ENCODE assay signal across 8 cellular contexts in genomic region chr5:180069589-180070247, GRCh38. TPM values are rescaled to one million over a fixed set of nuclear protein-coding genes. Genes with fewer than 3 reads are reported as not detected.
DNase-seq lines count a peak whose midpoint lies in the region; ATAC-seq, FAIRE-seq and TF ChIP-seq lines count a peak whose summit lies in the region.

No MANE protein-coding gene starts in this region.

- H3K79me2 ChIP-seq in astrocyte (ENCODE audit: insufficient read depth, low read length): peaks cover 60% of the 10 kb centered on the region

- TF ChIP-seq CTCF in A549 (IDR thresholded peaks at IDR 0.05) (no peak), astrocyte (IDR thresholded peaks at IDR 0.05; ENCODE audit: insufficient read depth, low read depth, low read length) (no peak), stomach (IDR thresholded peaks at IDR 0.05) (no peak)

- H3K36me3 Mint-ChIP-seq in astrocyte (ENCODE audit: low read depth, unreplicated experiment): peaks cover 5% of the 10 kb centered on the region

- peak overlapping the region; percentile 97 for H3K4me3 Mint-ChIP-seq in astrocyte (ENCODE audit: unreplicated experiment)

- H2AFZ ChIP-seq in astrocyte (ENCODE audit: low read depth, low read length): peak overlapping the region; percentile 16

- H3K9me3 ChIP-seq in A549 (peaks cover 10% of the 10 kb centered on the region), HUES64 (ENCODE audit: insufficient read depth, low read depth, low read length) (peaks cover 9% of the 10 kb centered on the region), astrocyte (ENCODE audit: insufficient read depth, low read depth, low read length) (peaks cover 5% of the 10 kb centered on the region), stomach (no peaks in the 10 kb centered on the region)

- DNase-seq in A549 (ENCODE audit: low read depth in 1 of 2, low spot score in 1 of 2) (no peak), astrocyte (ENCODE audit: low read depth) (peak; percentile 12), left kidney (ENCODE audit: low read depth, low spot score) (peak; percentile 39), stomach (peak; percentile 56), HPDE6-E6E7 (ENCODE audit: extremely low spot score) (no peak), NCI-H1417 treated with DMSO at 0.1 percent for 48 hours (lab: John Stamatoyannopoulos, UW) (no peak)

- peaks cover 22% of the 10 kb centered on the region for H3K4me1 ChIP-seq in A549
- H3K4me1 ChIP-seq in HUES64 (ENCODE audit: insufficient read depth, low read length): peaks cover 34% of the 10 kb centered on the region
- peaks cover 11% of the 10 kb centered on the region for H3K4me1 ChIP-seq in astrocyte (ENCODE audit: insufficient read depth, low read length)
- H3K4me1 ChIP-seq in stomach: peaks cover 10 to 47% (median 34%) of the 10 kb centered on the region in 4 donors

- H3K27me3 ChIP-seq in HUES64 (ENCODE audit: insufficient read depth, low read length) (peaks cover 18% of the 10 kb centered on the region), astrocyte (ENCODE audit: insufficient read depth, low read length) (no peaks in the 10 kb centered on the region), stomach (no peaks in the 10 kb centered on the region)

- CTCF ChIA-PET in A549 (lab: Yijun Ruan, JAX): interaction anchor here (1.6 kb wide), 1 partner anchor 10 kb away, joined by 3 read pairs; no protein-coding TSS in a partner anchor

- peak overlapping the region; percentile 60 for H3K27ac Mint-ChIP-seq in astrocyte (ENCODE audit: unreplicated experiment)

- H3K27me3 Mint-ChIP-seq in astrocyte (ENCODE audit: low read depth, unreplicated experiment): peaks cover 2% of the 10 kb centered on the region

- H3K4me1 Mint-ChIP-seq in astrocyte (ENCODE audit: low read depth, unreplicated experiment): peaks cover 22% of the 10 kb centered on the region

- H3K9ac ChIP-seq in HUES64 (ENCODE audit: low read depth, low read length) (peak overlapping the region; percentile 91; the same call in 1 of the 2 replicates), astrocyte (ENCODE audit: low read length) (peak overlapping the region; percentile 90)

- H3K27ac ChIP-seq in A549: no peak overlapping the region; a peak in 1 of 6 replicates
- no peak overlapping the region; the same call in 1 of the 2 replicates for H3K27ac ChIP-seq in HUES64 (ENCODE audit: low read depth, low read length)
- no peak overlapping the region for H3K27ac ChIP-seq in astrocyte (ENCODE audit: low read depth, low read length)
- peak overlapping the region; percentile 43 to 99 (median 95) for H3K27ac ChIP-seq in stomach

- 76% methylated on average over 9 of the region's 9 CpGs for WGBS in A549 (ENCODE audit: missing lambda C conversion rate)
- 14% methylated on average over 9 of the region's 9 CpGs for WGBS in HUES64
- 20 to 49% (median 27%) methylated on average over 9 of the region's 9 CpGs for WGBS in stomach, 5 donors

- H3K36me3 ChIP-seq in HUES64 (ENCODE audit: insufficient read depth, low read length) (no peaks in the 10 kb centered on the region), astrocyte (ENCODE audit: insufficient read depth, low read length) (no peaks in the 10 kb centered on the region), stomach (no peaks in the 10 kb centered on the region)

- H3K4me2 ChIP-seq in A549 (peak overlapping the region; percentile 71), astrocyte (ENCODE audit: low read length) (peak overlapping the region; percentile 87)

- ATAC-seq in A549: no peak
- ATAC-seq in HG03565 (IDR thresholded peaks at IDR 0.05; ENCODE audit: unreplicated experiment): no peak

- intact Hi-C loops in stomach (cut with DNase I; ENCODE audit: low total_unique reads): no loop called here

- TF ChIP-seq EP300 in A549 (IDR thresholded peaks at IDR 0.05) (no peak), stomach (IDR thresholded peaks at IDR 0.05) (no peak)

- peaks cover 6% of the 10 kb centered on the region for H3K9me3 Mint-ChIP-seq in astrocyte (ENCODE audit: unreplicated experiment)

- FAIRE-seq in A549 (lab: Jason Lieb, UNC) (no peak), astrocyte (lab: Jason Lieb, UNC) (no peak)

- no peak for TF ChIP-seq RAD21 in A549 (conservative IDR thresholded peaks at IDR 0.05 in 1 of 2, IDR thresholded peaks at IDR 0.05 in 1 of 2)

- TF ChIP-seq POLR2A in A549 (IDR thresholded peaks at IDR 0.05; ENCODE audit: low read length) (no peak), stomach (IDR thresholded peaks at IDR 0.05) (peak in 1 of 4 donors; percentile 20)

- POLR2A ChIA-PET in A549 (lab: Yijun Ruan, JAX): interaction anchor here (0.9 kb wide), 1 partner anchor 20 kb away, joined by 3 read pairs; no protein-coding TSS in a partner anchor

- H4K20me1 ChIP-seq in astrocyte (ENCODE audit: insufficient read depth, low read length): peaks cover 40% of the 10 kb centered on the region

- peak overlapping the region; percentile 97; the same call in 2 of the 3 replicates for H3K4me3 ChIP-seq in A549
- peak overlapping the region; percentile 98 for H3K4me3 ChIP-seq in HUES64 (ENCODE audit: low read length)
- H3K4me3 ChIP-seq in astrocyte (ENCODE audit: insufficient read depth, low read depth, low read length): peak overlapping the region; percentile 81
- peak overlapping the region; percentile 86 to 96 (median 93) for H3K4me3 ChIP-seq in stomach

TF ChIP-seq in A549, 52 proteins besides CTCF, POLR2A, EP300 and RAD21:
- TF ChIP-seq HOXB5 (CRISPR knock-in tag; IDR thresholded peaks at IDR 0.05) (no peak), E2F6 (IDR thresholded peaks at IDR 0.05; ENCODE audit: borderline replicate concordance, low read depth) (no peak), CBX8 (IDR thresholded peaks at IDR 0.05) (no peak), MYC (IDR thresholded peaks at IDR 0.05; ENCODE audit: borderline replicate concordance, low read length) (no peak), ATOH8 (CRISPR knock-in tag; IDR thresholded peaks at IDR 0.05; ENCODE audit: low read depth) (no peak), GATA3 (IDR thresholded peaks at IDR 0.05; ENCODE audit: borderline replicate concordance) (no peak), NPAS2 (CRISPR knock-in tag; IDR thresholded peaks at IDR 0.05; ENCODE audit: borderline replicate concordance) (no peak), EHF (CRISPR knock-in tag; IDR thresholded peaks at IDR 0.05) (no peak), JUN (IDR thresholded peaks at IDR 0.05) (no peak), ELK1 (IDR thresholded peaks at IDR 0.05; ENCODE audit: low read depth, low read length) (no peak), BCL3 (IDR thresholded peaks at IDR 0.05) (no peak)

RNA-seq across cellular contexts. Expression of gene RNF130, which starts 1.8 kb away (rescaled TPM):
- polyA plus RNA-seq in A549 (2011; rRNA removed) (50.1 and 57.1 TPM in 2 replicates), A549 (2017; fragmentation: RNase III; extraction: RNeasy Plus Mini Kit Qiagen cat#74134 plus additional on column Dnase treatment) (31.1 to 35.0 TPM (median 33.3 TPM) in 3 replicates), stomach (10 to 100 TPM; 36.9 to 47.8 (median 39.5) TPM)
- 29.7 and 38.7 TPM in 2 replicates for polyA plus RNA-seq in A549 (2012; cell fraction: cytosol; rRNA removed)
- 24.2 and 30.1 TPM in 2 replicates for polyA plus RNA-seq in A549 (2012; cell fraction: nucleus; rRNA removed)
- polyA minus RNA-seq in A549 (2011; rRNA and poly(A)+ RNA removed): 18.4 and 22.8 TPM in 2 replicates
- polyA plus RNA-seq in HUES64 (2013, experiment 1 of 2): 46.8 TPM
- polyA plus RNA-seq in HUES64 (2013, experiment 2 of 2): 64.0 TPM
- total RNA-seq in astrocyte (28.7 and 29.8 TPM in 2 replicates), stomach (10 to 100 TPM; 27.0 to 87.8 (median 73.2) TPM)

Comparison
In these comparisons a context has a peak if more than half of its experiments do, and no peak if none do; other contexts are left out.
1. DNase-seq: peak in astrocyte (single experiment), left kidney (single experiment) and stomach (single experiment); none in A549 (0 of 2), HPDE6-E6E7 (single experiment) and NCI-H1417 treated with DMSO at 0.1 percent for 48 hours (single experiment).
2. H3K27ac ChIP-seq: peak in stomach (5 of 5); none in A549 (0 of 2), HUES64 (single experiment) and astrocyte (single experiment).
3. Peak in every context shown above with its lines, with median percentiles within 50 percentile points of each other: H3K4me3 ChIP-seq.